In the genomic region with DNA sequence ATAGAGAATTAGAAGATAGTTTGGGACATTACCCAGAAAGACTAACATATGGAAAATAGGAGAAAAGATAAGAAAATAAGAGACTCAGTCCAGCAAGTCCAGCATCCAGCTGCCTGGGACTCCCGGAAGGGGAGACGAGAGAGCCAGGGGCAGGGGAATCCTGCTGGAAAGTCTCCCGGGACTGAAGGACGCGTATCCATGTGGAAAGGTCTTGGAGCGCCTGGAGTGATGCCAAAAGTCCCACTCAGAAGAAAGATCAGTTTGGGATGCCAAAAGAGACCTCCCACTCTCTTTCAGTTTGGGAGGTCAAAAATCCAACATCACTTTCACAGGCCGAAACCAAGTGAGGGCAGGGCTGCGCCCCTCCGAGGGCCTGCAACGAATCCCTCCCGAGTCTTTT, we compare ENCODE assay signal across 2 cellular contexts.
A peak's percentile ranks its signal among the peaks of the same experiment; 100 is the strongest.
TF ChIP-seq lines count a peak whose summit lies in the region.

No MANE protein-coding gene starts in this region.

TF ChIP-seq in A549, 52 proteins besides CTCF, POLR2A, EP300 and RAD21:
- TF ChIP-seq NPAS2 (CRISPR knock-in tag; IDR thresholded peaks at IDR 0.05; ENCODE audit: borderline replicate concordance) (no peak), ZSCAN20 (CRISPR knock-in tag; IDR thresholded peaks at IDR 0.05) (no peak), KDM1A (IDR thresholded peaks at IDR 0.05; ENCODE audit: low read depth) (no peak), FOXS1 (CRISPR knock-in tag; IDR thresholded peaks at IDR 0.05) (no peak), CHD4 (IDR thresholded peaks at IDR 0.05; ENCODE audit: borderline replicate concordance) (no peak), JUNB (IDR thresholded peaks at IDR 0.05) (no peak), GATA3 (IDR thresholded peaks at IDR 0.05; ENCODE audit: borderline replicate concordance) (no peak), KDM5A (IDR thresholded peaks at IDR 0.05) (no peak), JUN (IDR thresholded peaks at IDR 0.05) (no peak), HEYL (CRISPR knock-in tag; IDR thresholded peaks at IDR 0.05) (no peak), NFE2L2 (conservative IDR thresholded peaks at IDR 0.05; ENCODE audit: low read length) (no peak), HOXA7 (CRISPR knock-in tag; IDR thresholded peaks at IDR 0.05) (no peak), CBX8 (IDR thresholded peaks at IDR 0.05) (no peak), EHMT2 (IDR thresholded peaks at IDR 0.05; ENCODE audit: low read depth) (no peak)
- TF ChIP-seq, protein P1, sequence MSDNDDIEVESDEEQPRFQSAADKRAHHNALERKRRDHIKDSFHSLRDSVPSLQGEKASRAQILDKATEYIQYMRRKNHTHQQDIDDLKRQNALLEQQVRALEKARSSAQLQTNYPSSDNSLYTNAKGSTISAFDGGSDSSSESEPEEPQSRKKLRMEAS (IDR thresholded peaks at IDR 0.05): no peak

TF ChIP-seq in K562, 482 proteins besides CTCF, POLR2A, EP300 and RAD21:
- TF ChIP-seq NFIC (IDR thresholded peaks at IDR 0.05): 0 out of 2 replicates have a peak, but pooled peaks have one; percentile 28
- TF ChIP-seq, protein P2, sequence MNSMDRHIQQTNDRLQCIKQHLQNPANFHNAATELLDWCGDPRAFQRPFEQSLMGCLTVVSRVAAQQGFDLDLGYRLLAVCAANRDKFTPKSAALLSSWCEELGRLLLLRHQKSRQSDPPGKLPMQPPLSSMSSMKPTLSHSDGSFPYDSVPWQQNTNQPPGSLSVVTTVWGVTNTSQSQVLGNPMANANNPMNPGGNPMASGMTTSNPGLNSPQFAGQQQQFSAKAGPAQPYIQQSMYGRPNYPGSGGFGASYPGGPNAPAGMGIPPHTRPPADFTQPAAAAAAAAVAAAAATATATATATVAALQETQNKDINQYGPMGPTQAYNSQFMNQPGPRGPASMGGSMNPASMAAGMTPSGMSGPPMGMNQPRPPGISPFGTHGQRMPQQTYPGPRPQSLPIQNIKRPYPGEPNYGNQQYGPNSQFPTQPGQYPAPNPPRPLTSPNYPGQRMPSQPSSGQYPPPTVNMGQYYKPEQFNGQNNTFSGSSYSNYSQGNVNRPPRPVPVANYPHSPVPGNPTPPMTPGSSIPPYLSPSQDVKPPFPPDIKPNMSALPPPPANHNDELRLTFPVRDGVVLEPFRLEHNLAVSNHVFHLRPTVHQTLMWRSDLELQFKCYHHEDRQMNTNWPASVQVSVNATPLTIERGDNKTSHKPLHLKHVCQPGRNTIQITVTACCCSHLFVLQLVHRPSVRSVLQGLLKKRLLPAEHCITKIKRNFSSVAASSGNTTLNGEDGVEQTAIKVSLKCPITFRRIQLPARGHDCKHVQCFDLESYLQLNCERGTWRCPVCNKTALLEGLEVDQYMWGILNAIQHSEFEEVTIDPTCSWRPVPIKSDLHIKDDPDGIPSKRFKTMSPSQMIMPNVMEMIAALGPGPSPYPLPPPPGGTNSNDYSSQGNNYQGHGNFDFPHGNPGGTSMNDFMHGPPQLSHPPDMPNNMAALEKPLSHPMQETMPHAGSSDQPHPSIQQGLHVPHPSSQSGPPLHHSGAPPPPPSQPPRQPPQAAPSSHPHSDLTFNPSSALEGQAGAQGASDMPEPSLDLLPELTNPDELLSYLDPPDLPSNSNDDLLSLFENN (IDR thresholded peaks at IDR 0.05; ENCODE audit: low read depth in 2 of 2, low read length in 2 of 2): no peak
- TF ChIP-seq, protein P3, sequence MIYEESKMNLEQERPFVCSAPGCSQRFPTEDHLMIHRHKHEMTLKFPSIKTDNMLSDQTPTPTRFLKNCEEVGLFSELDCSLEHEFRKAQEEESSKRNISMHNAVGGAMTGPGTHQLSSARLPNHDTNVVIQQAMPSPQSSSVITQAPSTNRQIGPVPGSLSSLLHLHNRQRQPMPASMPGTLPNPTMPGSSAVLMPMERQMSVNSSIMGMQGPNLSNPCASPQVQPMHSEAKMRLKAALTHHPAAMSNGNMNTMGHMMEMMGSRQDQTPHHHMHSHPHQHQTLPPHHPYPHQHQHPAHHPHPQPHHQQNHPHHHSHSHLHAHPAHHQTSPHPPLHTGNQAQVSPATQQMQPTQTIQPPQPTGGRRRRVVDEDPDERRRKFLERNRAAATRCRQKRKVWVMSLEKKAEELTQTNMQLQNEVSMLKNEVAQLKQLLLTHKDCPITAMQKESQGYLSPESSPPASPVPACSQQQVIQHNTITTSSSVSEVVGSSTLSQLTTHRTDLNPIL (CRISPR knock-in tag; IDR thresholded peaks at IDR 0.05): no peak
- TF ChIP-seq, protein P4, sequence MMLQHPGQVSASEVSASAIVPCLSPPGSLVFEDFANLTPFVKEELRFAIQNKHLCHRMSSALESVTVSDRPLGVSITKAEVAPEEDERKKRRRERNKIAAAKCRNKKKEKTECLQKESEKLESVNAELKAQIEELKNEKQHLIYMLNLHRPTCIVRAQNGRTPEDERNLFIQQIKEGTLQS (IDR thresholded peaks at IDR 0.05): no peak
- TF ChIP-seq, protein P4 (CRISPR knock-in tag; conservative IDR thresholded peaks at IDR 0.05): no peak
